Comparison of ENCODE assay signal across 9 cellular contexts in genomic region chr15:73346735-73347312, GRCh38. TPM values are rescaled to one million over a fixed set of nuclear protein-coding genes. Genes with fewer than 3 reads are reported as not detected.
DNase-seq lines count a peak whose midpoint lies in the region; ATAC-seq, FAIRE-seq and TF ChIP-seq lines count a peak whose summit lies in the region.
"Had no signal": no experiment of that assay in that cellular context is flagged by ENCODE, and none has a peak within 500 bp of the region (broad histone marks: within the 10 kb centered on the region; RNA-seq: fewer than 3 reads in every experiment).

No MANE protein-coding gene starts in this region.

- H3K4me3 ChIP-seq in right atrium auricular region, result no peak overlapping the region
- H3K4me3 ChIP-seq in endothelial cell of umbilical vein (replicated peaks in 1 of 3; ENCODE audit: insufficient read depth in 1 of 3, low read depth in 1 of 3, low read length in 3 of 3), result no peak overlapping the region
- H3K4me3 ChIP-seq: thoracic aorta had no signal

- H3K36me3 ChIP-seq in right atrium auricular region (no peaks in the 10 kb centered on the region), endothelial cell of umbilical vein (ENCODE audit: control insufficient read depth in 2 of 2, extremely low read depth in 1 of 2, insufficient read depth in 2 of 2, low read length in 2 of 2) (no peaks in the 10 kb centered on the region)
- H3K36me3 ChIP-seq: thoracic aorta had no signal

- no peak overlapping the region for H3K9ac ChIP-seq in endothelial cell of umbilical vein (replicated peaks; ENCODE audit: extremely low read depth, insufficient read depth, low read length)

- POLR2A ChIA-PET in endothelial cell of umbilical vein (lab: Charles Lee), result no interaction called here

- dilution Hi-C loops in endothelial cell of umbilical vein (cut with MboI; ENCODE audit: extremely low pct_ligation_motif_present, low sequenced_read_pairs), result no loop called here

- H3K4me1 ChIP-seq in right atrium auricular region (peaks cover 0 to 12% of the 10 kb centered on the region in 2 donors), endothelial cell of umbilical vein (ENCODE audit: control insufficient read depth, extremely low read depth, insufficient read depth, low read length) (no peaks in the 10 kb centered on the region)

- no peaks in the 10 kb centered on the region for H4K20me1 ChIP-seq in endothelial cell of umbilical vein (replicated peaks; ENCODE audit: control insufficient read depth, extremely low read depth, insufficient read depth, low read length)

- no peak overlapping the region for H2AFZ ChIP-seq in endothelial cell of umbilical vein (ENCODE audit: low read depth, low read length)

- ATAC-seq in Right ventricle myocardium superior (ENCODE audit: poor library complexity) (peak; percentile 82), sciatic nerve (no peak), GM18867 (IDR thresholded peaks at IDR 0.05; ENCODE audit: unreplicated experiment) (no peak)

- no peak overlapping the region for H3K27ac ChIP-seq in right atrium auricular region
- no peak overlapping the region for H3K27ac ChIP-seq in endothelial cell of umbilical vein (ENCODE audit: insufficient read depth, low read depth, low read length)
- H3K27ac ChIP-seq: thoracic aorta had no signal

- H3K27me3 ChIP-seq in right atrium auricular region (no peaks in the 10 kb centered on the region), endothelial cell of umbilical vein (ENCODE audit: control insufficient read depth in 2 of 2, insufficient read depth in 2 of 2, low read length in 2 of 2) (no peaks in the 10 kb centered on the region)

- CTCF ChIA-PET in endothelial cell of umbilical vein (lab: Charles Lee), result interaction anchor here (1.1 to 1.3 kb wide), 2 partner anchors 15 to 73 kb away, joined by 3 to 4 read pairs; no protein-coding TSS in a partner anchor

- no peak for FAIRE-seq in endothelial cell of umbilical vein (lab: Jason Lieb, UNC)

- H3K4me2 ChIP-seq in endothelial cell of umbilical vein (ENCODE audit: insufficient read depth, low read length), result no peak overlapping the region

- H3K79me2 ChIP-seq in endothelial cell of umbilical vein (ENCODE audit: control insufficient read depth, insufficient read depth, low read length), result no peaks in the 10 kb centered on the region

- DNase-seq in Right ventricle myocardium superior (peak; percentile 67), right atrium auricular region (ENCODE audit: low spot score) (no peak), endothelial cell of umbilical vein (ENCODE audit: low read depth, low spot score) (peak; percentile 21), sciatic nerve (ENCODE audit: low spot score) (peak; percentile 66), NCI-H1092 (lab: John Stamatoyannopoulos, UW) (no peak), cerebellar cortex (ENCODE audit: low spot score) (no peak)
- peak; percentile 49 to 54 for DNase-seq in activated CD4-positive, alpha-beta T cell treated with anti-CD3 and anti-CD28 coated beads, Interleukin-2, amount 50 U/mL, for 4 hours

- TF ChIP-seq POLR2A in endothelial cell of umbilical vein (IDR thresholded peaks at IDR 0.05; ENCODE audit: low read depth, low read length), result no peak

- BruUV-seq in endothelial cell of umbilical vein (replicated peaks; lab: Mats Ljungman, UMichigan), result no TSS peak

- intact Hi-C loops in Right ventricle myocardium superior (cut with DNase I), result no loop called here
- intact Hi-C loops in endothelial cell of umbilical vein (cut with micrococcal nuclease), result no loop called here
- intact Hi-C loops in sciatic nerve (cut with DNase I), result no loop called here

- no peaks in the 10 kb centered on the region for H3K9me3 ChIP-seq in right atrium auricular region
- no peaks in the 10 kb centered on the region for H3K9me3 ChIP-seq in endothelial cell of umbilical vein (replicated peaks; ENCODE audit: control insufficient read depth, insufficient read depth, low read length)
- H3K9me3 ChIP-seq: thoracic aorta had no signal

- no peaks in the 10 kb centered on the region for H3K9me1 ChIP-seq in endothelial cell of umbilical vein (replicated peaks; ENCODE audit: control insufficient read depth, extremely low read depth, insufficient read depth, low read length)

- TF ChIP-seq CTCF in right atrium auricular region (IDR thresholded peaks at IDR 0.05), result no peak
- no peak for TF ChIP-seq CTCF in endothelial cell of umbilical vein (IDR thresholded peaks at IDR 0.05; ENCODE audit: extremely low read depth in 1 of 2, insufficient read depth in 1 of 2, low read depth in 1 of 2, low read length in 2 of 2)

TF ChIP-seq in endothelial cell of umbilical vein, 7 proteins besides CTCF, POLR2A, EP300 and RAD21:
- no peak for TF ChIP-seq MAX (IDR thresholded peaks at IDR 0.05; ENCODE audit: insufficient read depth, insufficient read length)
- TF ChIP-seq FOS (IDR thresholded peaks at IDR 0.05; ENCODE audit: borderline replicate concordance, insufficient read depth, low read length), result no peak
- TF ChIP-seq JUN (IDR thresholded peaks at IDR 0.05; ENCODE audit: borderline replicate concordance, insufficient read depth, insufficient read length, low read depth), result no peak
- TF ChIP-seq GATA2 (IDR thresholded peaks at IDR 0.05; ENCODE audit: insufficient read depth, insufficient read length, low read depth, low read length), result no peak
- TF ChIP-seq EZH2 (IDR thresholded peaks at IDR 0.05; ENCODE audit: borderline replicate concordance, low read depth, low read length, severe bottlenecking), result no peak
- TF ChIP-seq POLR2AphosphoS5 (IDR thresholded peaks at IDR 0.05; ENCODE audit: insufficient read depth, low read depth, low read length), result no peak
- no peak for TF ChIP-seq MYC (IDR thresholded peaks at IDR 0.05; ENCODE audit: low read depth, low read length)

RNA-seq across cellular contexts. Expression of gene HCN4, which starts 21.9 kb away (rescaled TPM):
- total RNA-seq in Right ventricle myocardium superior (16.6 TPM), right atrium auricular region (10 to 100 TPM in 1 of 2 donors, 1 to 10 TPM in 1; 6.9 to 45.3 TPM), endothelial cell of umbilical vein (not detected in 2 replicates), sciatic nerve (not detected)
- 0.01 TPM in 1 of 2 replicates, not detected in the other for polyA plus RNA-seq in endothelial cell of umbilical vein
- polyA plus RNA-seq in endothelial cell of umbilical vein (2011; cell fraction: cytosol; rRNA removed), result not detected in 2 replicates
- not detected in 2 replicates for polyA plus RNA-seq in endothelial cell of umbilical vein (2011; cell fraction: nucleus; rRNA removed)
- polyA plus RNA-seq in endothelial cell of umbilical vein (2012), result not detected in 2 replicates
- polyA minus RNA-seq in endothelial cell of umbilical vein, result not detected in 2 replicates
- polyA minus RNA-seq in endothelial cell of umbilical vein (2011; cell fraction: cytosol; rRNA and poly(A)+ RNA removed), result not detected
- polyA minus RNA-seq in endothelial cell of umbilical vein (2011; cell fraction: nucleus; rRNA and poly(A)+ RNA removed), result not detected in 2 replicates
- total RNA-seq: thoracic aorta had no signal

Comparison
In these comparisons a context has a peak if more than half of its experiments do, and no peak if none do; other contexts are left out.
1. DNase-seq: peak in Right ventricle myocardium superior (single experiment), activated CD4-positive, alpha-beta T cell treated with anti-CD3 and anti-CD28 coated beads, Interleukin-2, amount 50 U/mL, for 4 hours (2 of 2), endothelial cell of umbilical vein (single experiment) and sciatic nerve (single experiment); none in right atrium auricular region (single experiment), NCI-H1092 (single experiment) and cerebellar cortex (single experiment).